ENCODE assay signal across 1 cellular context in the genomic region with DNA sequence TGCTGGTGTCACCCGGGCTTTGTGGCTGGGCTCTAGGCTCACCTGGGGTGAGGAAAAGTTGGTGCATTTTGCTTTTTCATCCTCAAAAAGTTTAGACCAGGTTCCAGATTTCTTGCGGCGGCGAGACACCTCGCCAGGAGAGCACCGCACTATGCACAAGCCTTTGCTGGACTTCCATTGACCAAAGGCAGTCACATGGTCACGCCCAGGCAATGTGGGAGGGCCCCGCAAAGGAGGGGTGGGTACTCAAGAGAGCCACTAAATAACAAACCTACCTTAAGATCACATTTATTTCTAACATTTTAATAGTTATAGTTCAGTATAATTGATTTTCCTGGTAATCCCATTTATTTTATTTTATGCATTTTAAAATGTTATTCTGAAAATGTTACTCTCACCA.
TF ChIP-seq lines count a peak whose summit lies in the region.

No MANE protein-coding gene starts in this region.

TF ChIP-seq in GM23338, 12 proteins besides CTCF, POLR2A, EP300 and RAD21 (continued from another document):
- TF ChIP-seq, protein P1, sequence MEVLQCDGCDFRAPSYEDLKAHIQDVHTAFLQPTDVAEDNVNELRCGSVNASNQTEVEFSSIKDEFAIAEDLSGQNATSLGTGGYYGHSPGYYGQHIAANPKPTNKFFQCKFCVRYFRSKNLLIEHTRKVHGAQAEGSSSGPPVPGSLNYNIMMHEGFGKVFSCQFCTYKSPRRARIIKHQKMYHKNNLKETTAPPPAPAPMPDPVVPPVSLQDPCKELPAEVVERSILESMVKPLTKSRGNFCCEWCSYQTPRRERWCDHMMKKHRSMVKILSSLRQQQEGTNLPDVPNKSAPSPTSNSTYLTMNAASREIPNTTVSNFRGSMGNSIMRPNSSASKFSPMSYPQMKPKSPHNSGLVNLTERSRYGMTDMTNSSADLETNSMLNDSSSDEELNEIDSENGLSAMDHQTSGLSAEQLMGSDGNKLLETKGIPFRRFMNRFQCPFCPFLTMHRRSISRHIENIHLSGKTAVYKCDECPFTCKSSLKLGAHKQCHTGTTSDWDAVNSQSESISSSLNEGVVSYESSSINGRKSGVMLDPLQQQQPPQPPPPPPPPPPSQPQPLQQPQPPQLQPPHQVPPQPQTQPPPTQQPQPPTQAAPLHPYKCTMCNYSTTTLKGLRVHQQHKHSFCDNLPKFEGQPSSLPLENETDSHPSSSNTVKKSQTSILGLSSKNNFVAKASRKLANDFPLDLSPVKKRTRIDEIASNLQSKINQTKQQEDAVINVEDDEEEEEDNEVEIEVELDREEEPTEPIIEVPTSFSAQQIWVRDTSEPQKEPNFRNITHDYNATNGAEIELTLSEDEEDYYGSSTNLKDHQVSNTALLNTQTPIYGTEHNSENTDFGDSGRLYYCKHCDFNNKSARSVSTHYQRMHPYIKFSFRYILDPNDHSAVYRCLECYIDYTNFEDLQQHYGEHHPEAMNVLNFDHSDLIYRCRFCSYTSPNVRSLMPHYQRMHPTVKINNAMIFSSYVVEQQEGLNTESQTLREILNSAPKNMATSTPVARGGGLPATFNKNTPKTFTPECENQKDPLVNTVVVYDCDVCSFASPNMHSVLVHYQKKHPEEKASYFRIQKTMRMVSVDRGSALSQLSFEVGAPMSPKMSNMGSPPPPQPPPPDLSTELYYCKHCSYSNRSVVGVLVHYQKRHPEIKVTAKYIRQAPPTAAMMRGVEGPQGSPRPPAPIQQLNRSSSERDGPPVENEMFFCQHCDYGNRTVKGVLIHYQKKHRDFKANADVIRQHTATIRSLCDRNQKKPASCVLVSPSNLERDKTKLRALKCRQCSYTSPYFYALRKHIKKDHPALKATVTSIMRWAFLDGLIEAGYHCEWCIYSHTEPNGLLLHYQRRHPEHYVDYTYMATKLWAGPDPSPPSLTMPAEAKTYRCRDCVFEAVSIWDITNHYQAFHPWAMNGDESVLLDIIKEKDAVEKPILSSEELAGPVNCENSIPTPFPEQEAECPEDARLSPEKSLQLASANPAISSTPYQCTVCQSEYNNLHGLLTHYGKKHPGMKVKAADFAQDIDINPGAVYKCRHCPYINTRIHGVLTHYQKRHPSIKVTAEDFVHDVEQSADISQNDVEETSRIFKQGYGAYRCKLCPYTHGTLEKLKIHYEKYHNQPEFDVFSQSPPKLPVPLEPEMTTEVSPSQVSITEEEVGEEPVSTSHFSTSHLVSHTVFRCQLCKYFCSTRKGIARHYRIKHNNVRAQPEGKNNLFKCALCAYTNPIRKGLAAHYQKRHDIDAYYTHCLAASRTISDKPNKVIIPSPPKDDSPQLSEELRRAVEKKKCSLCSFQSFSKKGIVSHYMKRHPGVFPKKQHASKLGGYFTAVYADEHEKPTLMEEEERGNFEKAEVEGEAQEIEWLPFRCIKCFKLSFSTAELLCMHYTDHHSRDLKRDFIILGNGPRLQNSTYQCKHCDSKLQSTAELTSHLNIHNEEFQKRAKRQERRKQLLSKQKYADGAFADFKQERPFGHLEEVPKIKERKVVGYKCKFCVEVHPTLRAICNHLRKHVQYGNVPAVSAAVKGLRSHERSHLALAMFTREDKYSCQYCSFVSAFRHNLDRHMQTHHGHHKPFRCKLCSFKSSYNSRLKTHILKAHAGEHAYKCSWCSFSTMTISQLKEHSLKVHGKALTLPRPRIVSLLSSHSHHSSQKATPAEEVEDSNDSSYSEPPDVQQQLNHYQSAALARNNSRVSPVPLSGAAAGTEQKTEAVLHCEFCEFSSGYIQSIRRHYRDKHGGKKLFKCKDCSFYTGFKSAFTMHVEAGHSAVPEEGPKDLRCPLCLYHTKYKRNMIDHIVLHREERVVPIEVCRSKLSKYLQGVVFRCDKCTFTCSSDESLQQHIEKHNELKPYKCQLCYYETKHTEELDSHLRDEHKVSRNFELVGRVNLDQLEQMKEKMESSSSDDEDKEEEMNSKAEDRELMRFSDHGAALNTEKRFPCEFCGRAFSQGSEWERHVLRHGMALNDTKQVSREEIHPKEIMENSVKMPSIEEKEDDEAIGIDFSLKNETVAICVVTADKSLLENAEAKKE (CRISPR knock-in tag; IDR thresholded peaks at IDR 0.05), result no peak
- TF ChIP-seq, protein P2, sequence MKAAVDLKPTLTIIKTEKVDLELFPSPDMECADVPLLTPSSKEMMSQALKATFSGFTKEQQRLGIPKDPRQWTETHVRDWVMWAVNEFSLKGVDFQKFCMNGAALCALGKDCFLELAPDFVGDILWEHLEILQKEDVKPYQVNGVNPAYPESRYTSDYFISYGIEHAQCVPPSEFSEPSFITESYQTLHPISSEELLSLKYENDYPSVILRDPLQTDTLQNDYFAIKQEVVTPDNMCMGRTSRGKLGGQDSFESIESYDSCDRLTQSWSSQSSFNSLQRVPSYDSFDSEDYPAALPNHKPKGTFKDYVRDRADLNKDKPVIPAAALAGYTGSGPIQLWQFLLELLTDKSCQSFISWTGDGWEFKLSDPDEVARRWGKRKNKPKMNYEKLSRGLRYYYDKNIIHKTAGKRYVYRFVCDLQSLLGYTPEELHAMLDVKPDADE (IDR thresholded peaks at IDR 0.05), result no peak
- no peak for TF ChIP-seq EZH2 (IDR thresholded peaks at IDR 0.05; ENCODE audit: low read depth, unreplicated experiment)
- TF ChIP-seq ZNF331 (CRISPR knock-in tag; IDR thresholded peaks at IDR 0.05; ENCODE audit: low read depth), result no peak
- no peak for TF ChIP-seq ZNF114 (CRISPR knock-in tag; IDR thresholded peaks at IDR 0.05)
- TF ChIP-seq, protein P3, sequence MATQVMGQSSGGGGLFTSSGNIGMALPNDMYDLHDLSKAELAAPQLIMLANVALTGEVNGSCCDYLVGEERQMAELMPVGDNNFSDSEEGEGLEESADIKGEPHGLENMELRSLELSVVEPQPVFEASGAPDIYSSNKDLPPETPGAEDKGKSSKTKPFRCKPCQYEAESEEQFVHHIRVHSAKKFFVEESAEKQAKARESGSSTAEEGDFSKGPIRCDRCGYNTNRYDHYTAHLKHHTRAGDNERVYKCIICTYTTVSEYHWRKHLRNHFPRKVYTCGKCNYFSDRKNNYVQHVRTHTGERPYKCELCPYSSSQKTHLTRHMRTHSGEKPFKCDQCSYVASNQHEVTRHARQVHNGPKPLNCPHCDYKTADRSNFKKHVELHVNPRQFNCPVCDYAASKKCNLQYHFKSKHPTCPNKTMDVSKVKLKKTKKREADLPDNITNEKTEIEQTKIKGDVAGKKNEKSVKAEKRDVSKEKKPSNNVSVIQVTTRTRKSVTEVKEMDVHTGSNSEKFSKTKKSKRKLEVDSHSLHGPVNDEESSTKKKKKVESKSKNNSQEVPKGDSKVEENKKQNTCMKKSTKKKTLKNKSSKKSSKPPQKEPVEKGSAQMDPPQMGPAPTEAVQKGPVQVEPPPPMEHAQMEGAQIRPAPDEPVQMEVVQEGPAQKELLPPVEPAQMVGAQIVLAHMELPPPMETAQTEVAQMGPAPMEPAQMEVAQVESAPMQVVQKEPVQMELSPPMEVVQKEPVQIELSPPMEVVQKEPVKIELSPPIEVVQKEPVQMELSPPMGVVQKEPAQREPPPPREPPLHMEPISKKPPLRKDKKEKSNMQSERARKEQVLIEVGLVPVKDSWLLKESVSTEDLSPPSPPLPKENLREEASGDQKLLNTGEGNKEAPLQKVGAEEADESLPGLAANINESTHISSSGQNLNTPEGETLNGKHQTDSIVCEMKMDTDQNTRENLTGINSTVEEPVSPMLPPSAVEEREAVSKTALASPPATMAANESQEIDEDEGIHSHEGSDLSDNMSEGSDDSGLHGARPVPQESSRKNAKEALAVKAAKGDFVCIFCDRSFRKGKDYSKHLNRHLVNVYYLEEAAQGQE (IDR thresholded peaks at IDR 0.05; ENCODE audit: unreplicated experiment), result no peak
- TF ChIP-seq STAT1 (IDR thresholded peaks at IDR 0.05; ENCODE audit: unreplicated experiment), result no peak
- TF ChIP-seq NANOG (IDR thresholded peaks at IDR 0.05; ENCODE audit: borderline replicate concordance), result no peak
- no peak for TF ChIP-seq JUNB (IDR thresholded peaks at IDR 0.05; ENCODE audit: unreplicated experiment)
